ENCODE assay signal across 15 cellular contexts in the genomic region with DNA sequence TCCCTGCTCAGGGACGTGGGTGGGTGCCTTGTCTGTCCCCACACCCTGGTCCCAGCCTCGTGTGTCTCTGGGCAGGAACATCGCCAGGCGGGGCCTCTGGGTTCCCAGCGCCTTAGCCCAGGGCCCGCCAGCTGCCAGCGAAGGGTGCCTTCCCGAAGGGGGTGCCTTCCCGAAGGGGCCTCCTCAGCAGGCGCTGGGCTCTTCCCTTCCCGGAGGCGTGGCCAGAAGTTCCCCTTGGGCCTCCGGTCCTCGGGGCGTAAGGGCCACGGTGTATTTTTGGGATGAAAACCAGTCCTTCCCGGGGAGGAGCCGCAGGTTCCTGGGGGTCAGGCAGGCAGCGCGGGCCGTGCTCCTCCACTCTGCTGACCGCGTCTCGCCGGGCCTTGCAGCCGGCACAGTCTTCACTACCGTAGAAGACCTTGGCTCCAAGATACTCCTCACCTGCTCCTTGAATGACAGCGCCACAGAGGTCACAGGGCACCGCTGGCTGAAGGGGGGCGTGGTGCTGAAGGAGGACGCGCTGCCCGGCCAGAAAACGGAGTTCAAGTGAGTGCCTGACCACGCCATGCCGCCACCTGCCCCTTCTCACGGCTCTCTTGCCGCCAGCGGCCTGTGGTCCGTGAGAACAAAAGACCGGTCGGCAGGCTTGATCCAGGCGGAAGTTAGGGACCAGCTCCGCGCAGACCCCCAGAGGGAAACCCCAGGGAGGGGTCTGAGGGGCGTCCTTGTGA. TPM values are rescaled to one million over a fixed set of nuclear protein-coding genes. Genes with fewer than 3 reads are reported as not detected.
"Had no signal": no experiment of that assay in that cellular context is flagged by ENCODE, and none has a peak within 500 bp of the region (broad histone marks: within the 10 kb centered on the region; RNA-seq: fewer than 3 reads in every experiment).

No MANE protein-coding gene starts in this region.

- H3K36me3 ChIP-seq: breast epithelium had no signal

- H3K9me3 ChIP-seq: breast epithelium, gastroesophageal sphincter, transverse colon had no signal

- H3K4me3 ChIP-seq: breast epithelium, gastroesophageal sphincter, transverse colon had no signal

- H3K27ac Mint-ChIP-seq: activated CD4-positive, alpha-beta T cell treated with anti-CD3 and anti-CD28 coated beads, Interleukin-2, amount 10 ng/mL, durations not matched to agents 24 days and 14 days; activated T-helper 17 cell treated with anti-CD3 and anti-CD28 coated beads, Interleukin-2, amount 50 U/mL, for 72 hours; naive B cell; T-helper 2 cell treated with Interferon-gamma antibody and Interleukin-4, amounts not matched to agents 5 μg/mL and 100 μg/mL, for 36 hours had no signal

- H3K27me3 Mint-ChIP-seq: activated CD4-positive, alpha-beta T cell treated with anti-CD3 and anti-CD28 coated beads, Interleukin-2, amount 10 ng/mL, durations not matched to agents 24 days and 14 days; activated T-helper 17 cell treated with anti-CD3 and anti-CD28 coated beads, Interleukin-2, amount 50 U/mL, for 72 hours; naive B cell had no signal

- H3K27me3 ChIP-seq: breast epithelium, transverse colon had no signal

- H3K27ac ChIP-seq: breast epithelium, gastroesophageal sphincter, transverse colon had no signal

- H3K9me3 Mint-ChIP-seq: activated CD4-positive, alpha-beta T cell treated with anti-CD3 and anti-CD28 coated beads, Interleukin-2, amount 10 ng/mL, durations not matched to agents 24 days and 14 days; activated T-helper 17 cell treated with anti-CD3 and anti-CD28 coated beads, Interleukin-2, amount 50 U/mL, for 72 hours; naive B cell; T-helper 2 cell treated with Interferon-gamma antibody and Interleukin-4, amounts not matched to agents 5 μg/mL and 100 μg/mL, for 36 hours had no signal

- DNase-seq: activated CD4-positive, alpha-beta T cell treated with anti-CD3 and anti-CD28 coated beads, Interleukin-2, amount 10 ng/mL, durations not matched to agents 24 days and 14 days; activated CD4-positive, CD25-positive, alpha-beta regulatory T cell; activated naive CD4-positive, alpha-beta T cell treated with Interleukin-2 at 50 U/mL for 16 hours; erythroblast; naive B cell; retina; stimulated activated CD4-positive, alpha-beta T cell treated with anti-CD3 and anti-CD28 coated beads, Interleukin-4, amount 100 ng/mL, for 24 hours; stimulated activated naive CD4-positive, alpha-beta T cell; transverse colon had no signal

- H3K36me3 Mint-ChIP-seq: naive B cell had no signal

- H3K4me3 Mint-ChIP-seq: activated CD4-positive, alpha-beta T cell treated with anti-CD3 and anti-CD28 coated beads, Interleukin-2, amount 10 ng/mL, durations not matched to agents 24 days and 14 days; activated T-helper 17 cell treated with anti-CD3 and anti-CD28 coated beads, Interleukin-2, amount 50 U/mL, for 72 hours; naive B cell; T-helper 2 cell treated with Interferon-gamma antibody and Interleukin-4, amounts not matched to agents 5 μg/mL and 100 μg/mL, for 36 hours had no signal

RNA-seq across cellular contexts. Expression of a gene that starts 10.4 kb away (rescaled TPM):
- total RNA-seq: skeletal muscle tissue had no signal

RNA-seq across cellular contexts. Expression of a gene that starts 35.4 kb away (rescaled TPM):
- total RNA-seq: dermis microvascular lymphatic vessel endothelial cell, skeletal muscle tissue had no signal
